Comparison of ENCODE assay signal across 18 cellular contexts in genomic region chr4:139973015-139973414, GRCh38.
DNase-seq lines count a peak whose midpoint lies in the region; ATAC-seq and TF ChIP-seq lines count a peak whose summit lies in the region.
"Had no signal": no experiment of that assay in that cellular context is flagged by ENCODE, and none has a peak within 500 bp of the region (broad histone marks: within the 10 kb centered on the region; RNA-seq: fewer than 3 reads in every experiment).

No MANE protein-coding gene starts in this region.

- intact Hi-C loops in stomach (cut with DNase I; ENCODE audit: low total_unique reads), result no loop called here

- no peaks in the 10 kb centered on the region for H4K20me1 ChIP-seq in GM23248 (ENCODE audit: insufficient read depth)

- no peak for TF ChIP-seq EP300 in stomach (IDR thresholded peaks at IDR 0.05)

- H3K36me3 ChIP-seq in GM23248 (ENCODE audit: low read depth) (no peaks in the 10 kb centered on the region), stomach (no peaks in the 10 kb centered on the region), HAP-1 (replicated peaks) (no peaks in the 10 kb centered on the region)
- H3K36me3 ChIP-seq: heart right ventricle, suprapubic skin had no signal

- DNase-seq in GM23248 (peak; percentile 19), RKO (ENCODE audit: low spot score) (peak; percentile 19), glomerular visceral epithelial cell (ENCODE audit: extremely low spot score) (peak; percentile 66), stomach (no peak), HAP-1 (ENCODE audit: low spot score in 2 of 2) (no peak), GM10266 (ENCODE audit: extremely low spot score) (no peak), RPMI8226 (no peak)
- DNase-seq: activated T-cell treated with anti-CD3 and anti-CD28 coated beads, Interleukin-2, amount 50 U/mL, for 1 hour; Calu3; heart right ventricle; kidney; NCI-H1092; NCI-H82; SW 1271 had no signal

- H3K27ac ChIP-seq in GM23248 (no peak overlapping the region), stomach (peak overlapping the region in 4 of 5 donors; percentile 13 to 44 (median 34))
- H3K27ac ChIP-seq: suprapubic skin had no signal

- H3K27me3 ChIP-seq in GM23248 (replicated peaks; ENCODE audit: insufficient read depth), result no peaks in the 10 kb centered on the region
- H3K27me3 ChIP-seq in stomach, result no peaks in the 10 kb centered on the region
- H3K27me3 ChIP-seq in HAP-1 (ENCODE audit: low read depth), result no peaks in the 10 kb centered on the region
- H3K27me3 ChIP-seq: heart right ventricle, suprapubic skin had no signal

- 61 to 71% methylated on average over 3 of the region's 3 CpGs for WGBS in GM23248 (ENCODE audit: low coverage in 1 of 2, low lambda C conversion rate in 2 of 2, missing lambda C conversion rate in 2 of 2), 2 experiments
- WGBS in stomach, 5 donors, result 26 to 46% (median 35%) methylated on average over 3 of the region's 3 CpGs

- no peak for TF ChIP-seq POLR2A in stomach (IDR thresholded peaks at IDR 0.05)

- ATAC-seq in HG02870 (IDR thresholded peaks at IDR 0.05; ENCODE audit: unreplicated experiment), result no peak
- ATAC-seq: esophagus mucosa, heart right ventricle, K562 had no signal

- TF ChIP-seq CTCF in stomach (IDR thresholded peaks at IDR 0.05), result no peak
- TF ChIP-seq CTCF in GM10266 (IDR thresholded peaks at IDR 0.05; ENCODE audit: control insufficient read depth, insufficient read depth, low read depth, missing control alignments), result no peak

- in situ Hi-C loops in GM23248 (cut with MboI), result no loop called here
- in situ Hi-C loops in HAP-1 (cut with MboI; ENCODE audit: low sequenced_read_pairs), result no loop called here

- H3K9ac ChIP-seq in GM23248, result no peak overlapping the region

- H3K4me1 ChIP-seq in GM23248 (ENCODE audit: insufficient read depth) (peaks cover 20% of the 10 kb centered on the region), stomach (peaks cover 20 to 83% (median 51%) of the 10 kb centered on the region in 4 donors), HAP-1 (no peaks in the 10 kb centered on the region)

- H3F3A ChIP-seq in GM23248 (ENCODE audit: insufficient read depth), result peaks cover 5% of the 10 kb centered on the region; the same call in 1 of the 2 replicates

- no peak overlapping the region for H2AFZ ChIP-seq in GM23248

- H3K4me3 ChIP-seq in GM23248 (no peak overlapping the region), stomach (no peak overlapping the region), HAP-1 (no peak overlapping the region)
- H3K4me3 ChIP-seq: heart right ventricle, K562, suprapubic skin had no signal

- H3K9me3 ChIP-seq in GM23248 (ENCODE audit: low read depth) (no peaks in the 10 kb centered on the region), stomach (no peaks in the 10 kb centered on the region), HAP-1 (no peaks in the 10 kb centered on the region)
- H3K9me3 ChIP-seq: heart right ventricle, suprapubic skin had no signal

- H3K79me2 ChIP-seq in GM23248 (ENCODE audit: insufficient read depth), result no peaks in the 10 kb centered on the region

- H3K9me2 ChIP-seq in GM23248 (ENCODE audit: insufficient read depth), result no peaks in the 10 kb centered on the region

- no peak overlapping the region for H3K4me2 ChIP-seq in GM23248 (ENCODE audit: unreplicated experiment)

Comparison
In these comparisons a context has a peak if more than half of its experiments do, and no peak if none do; other contexts are left out.
1. DNase-seq: peak in GM23248 (single experiment), RKO (single experiment) and glomerular visceral epithelial cell (single experiment); none in stomach (single experiment), HAP-1 (0 of 2), GM10266 (single experiment) and RPMI8226 (single experiment).